Comparison of ENCODE assay signal across 8 cellular contexts in genomic region chr3:88180398-88180999, GRCh38. TPM values are rescaled to one million over a fixed set of nuclear protein-coding genes. Genes with fewer than 3 reads are reported as not detected.
DNase-seq lines count a peak whose midpoint lies in the region; ATAC-seq and TF ChIP-seq lines count a peak whose summit lies in the region.

No MANE protein-coding gene starts in this region.

- no peaks in the 10 kb centered on the region for H3K27me3 ChIP-seq in CD4-positive, alpha-beta memory T cell (ENCODE audit: insufficient read depth, low read length)

- peaks cover 0 to 5% (median 1%) of the 10 kb centered on the region in 4 donors for H3K4me1 Mint-ChIP-seq in CD4-positive, alpha-beta memory T cell
- H3K4me1 Mint-ChIP-seq in glutamatergic neuron (ENCODE audit: low read depth, unreplicated experiment), result no peaks in the 10 kb centered on the region
- H3K4me1 Mint-ChIP-seq in stimulated activated memory B cell treated with anti-CD40 and anti-IgM and Interleukin-4, amounts not matched to agents 10 μg/mL and 1 μg/mL and 100 μg/mL, for 72 hours, result peaks cover 4% of the 10 kb centered on the region

- no peaks in the 10 kb centered on the region for H3K9me3 ChIP-seq in CD4-positive, alpha-beta memory T cell (ENCODE audit: control insufficient read depth in 1 of 2, low read length in 2 of 2)

- no peak overlapping the region for H3K4me3 ChIP-seq in CD4-positive, alpha-beta memory T cell (ENCODE audit: low read length in 2 of 2)
- no peak overlapping the region for H3K4me3 ChIP-seq in skeletal muscle cell (ENCODE audit: low read depth, low read length)

- POLR2A ChIA-PET in CD4-positive, alpha-beta memory T cell (lab: Charles Lee; ENCODE audit: partially characterized antibody), result no interaction called here

- H3K4me3 Mint-ChIP-seq in CD4-positive, alpha-beta memory T cell, result no peak overlapping the region
- no peak overlapping the region for H3K4me3 Mint-ChIP-seq in glutamatergic neuron (ENCODE audit: unreplicated experiment)
- no peak overlapping the region for H3K4me3 Mint-ChIP-seq in stimulated activated memory B cell treated with anti-CD40 and anti-IgM and Interleukin-4, amounts not matched to agents 10 μg/mL and 1 μg/mL and 100 μg/mL, for 72 hours

- peaks cover 6% of the 10 kb centered on the region in 2 donors for H3K36me3 Mint-ChIP-seq in CD4-positive, alpha-beta memory T cell
- peaks cover 14% of the 10 kb centered on the region for H3K36me3 Mint-ChIP-seq in glutamatergic neuron (ENCODE audit: unreplicated experiment)
- H3K36me3 Mint-ChIP-seq in stimulated activated memory B cell treated with anti-CD40 and anti-IgM and Interleukin-4, amounts not matched to agents 10 μg/mL and 1 μg/mL and 100 μg/mL, for 72 hours, result peaks cover 5% of the 10 kb centered on the region

- H3K27ac Mint-ChIP-seq in CD4-positive, alpha-beta memory T cell, result no peak overlapping the region
- H3K27ac Mint-ChIP-seq in glutamatergic neuron (ENCODE audit: unreplicated experiment), result no peak overlapping the region
- no peak overlapping the region for H3K27ac Mint-ChIP-seq in stimulated activated memory B cell treated with anti-CD40 and anti-IgM and Interleukin-4, amounts not matched to agents 10 μg/mL and 1 μg/mL and 100 μg/mL, for 72 hours

- H3K9me3 Mint-ChIP-seq in CD4-positive, alpha-beta memory T cell, result peaks cover 0 to 25% (median 19%) of the 10 kb centered on the region in 8 donors
- H3K9me3 Mint-ChIP-seq in glutamatergic neuron (ENCODE audit: unreplicated experiment), result peaks cover 6% of the 10 kb centered on the region
- H3K9me3 Mint-ChIP-seq in stimulated activated memory B cell treated with anti-CD40 and anti-IgM and Interleukin-4, amounts not matched to agents 10 μg/mL and 1 μg/mL and 100 μg/mL, for 72 hours, result peaks cover 13% of the 10 kb centered on the region

- CTCF ChIA-PET in CD4-positive, alpha-beta memory T cell (lab: Charles Lee; ENCODE audit: partially characterized antibody), result interaction anchor here (0.7 to 2.3 kb wide), 9 partner anchors 8 to 882 kb away, joined by 3 to 23 read pairs (median 4); partner anchors contain the start of gene C3orf38

- H3K36me3 ChIP-seq in CD4-positive, alpha-beta memory T cell (ENCODE audit: insufficient read depth, low read length), result no peaks in the 10 kb centered on the region

- ATAC-seq in GM18498 (IDR thresholded peaks at IDR 0.05; ENCODE audit: unreplicated experiment) (peak; percentile 89), HG02759 (IDR thresholded peaks at IDR 0.05; ENCODE audit: unreplicated experiment) (peak; percentile 95)
- no peak for ATAC-seq in stimulated activated memory B cell treated with anti-CD40 and anti-IgM and Interleukin-4, amounts not matched to agents 10 μg/mL and 1 μg/mL and 100 μg/mL, for 72 hours

- peaks cover 0 to 4% of the 10 kb centered on the region in 2 donors for H3K27me3 Mint-ChIP-seq in CD4-positive, alpha-beta memory T cell
- H3K27me3 Mint-ChIP-seq in glutamatergic neuron (ENCODE audit: unreplicated experiment), result no peaks in the 10 kb centered on the region
- no peaks in the 10 kb centered on the region for H3K27me3 Mint-ChIP-seq in stimulated activated memory B cell treated with anti-CD40 and anti-IgM and Interleukin-4, amounts not matched to agents 10 μg/mL and 1 μg/mL and 100 μg/mL, for 72 hours

- no peak for TF ChIP-seq CTCF in glutamatergic neuron (IDR thresholded peaks at IDR 0.05; ENCODE audit: partially characterized antibody, unreplicated experiment)

- no peak overlapping the region for H3K27ac ChIP-seq in CD4-positive, alpha-beta memory T cell (ENCODE audit: low read depth, low read length)

- peak in 4 of 5 donors; percentile 23 to 39 (median 28) for DNase-seq in CD4-positive, alpha-beta memory T cell
- peak; percentile 12 for DNase-seq in NCI-H748 treated with DMSO at 0.1 percent for 48 hours (lab: John Stamatoyannopoulos, UW)
- DNase-seq in dermis blood vessel endothelial cell, result peak; percentile 61
- DNase-seq in skeletal muscle cell (ENCODE audit: low read depth), result peak; percentile 18
- no peak for DNase-seq in glutamatergic neuron

- intact Hi-C loops in CD4-positive, alpha-beta memory T cell (cut with micrococcal nuclease), result loop anchor here (1.0 kb wide), 3 partner anchors 409 to 882 kb away; no protein-coding TSS in a partner anchor

- H3K4me1 ChIP-seq in CD4-positive, alpha-beta memory T cell (ENCODE audit: insufficient read depth, low read length), result no peaks in the 10 kb centered on the region

RNA-seq across cellular contexts. Expression of gene C3orf38, which starts 30.7 kb away (rescaled TPM):
- total RNA-seq in CD4-positive, alpha-beta memory T cell, result 10 to 100 TPM; 36.5 to 38.5 TPM
- 10 to 100 TPM; 19.0 to 24.2 TPM for polyA plus RNA-seq in CD4-positive, alpha-beta memory T cell
- total RNA-seq in dermis blood vessel endothelial cell, result 22.6 and 25.0 TPM in 2 replicates
- 26.0 TPM for total RNA-seq in glutamatergic neuron (ENCODE audit: unreplicated experiment)
